11 cellular contexts compared by ENCODE assay signal in genomic region chr11:2077061-2077802, GRCh38.
DNase-seq lines count a peak whose midpoint lies in the region; ATAC-seq, FAIRE-seq and TF ChIP-seq lines count a peak whose summit lies in the region.
"Had no signal": no experiment of that assay in that cellular context is flagged by ENCODE, and none has a peak within 500 bp of the region (broad histone marks: within the 10 kb centered on the region; RNA-seq: fewer than 3 reads in every experiment).

No MANE protein-coding gene starts in this region.

- H3K9ac ChIP-seq in IMR-90 (ENCODE audit: low read depth, low read length), result no peak overlapping the region
- H3K9ac ChIP-seq in keratinocyte (ENCODE audit: control insufficient read depth, extremely low read depth, insufficient read depth, low read length), result peak overlapping the region; percentile 41

- no peaks in the 10 kb centered on the region for H3K79me2 ChIP-seq in keratinocyte (ENCODE audit: control insufficient read depth, insufficient read depth, low read length)

- no peak for TF ChIP-seq POLR2A in IMR-90 (IDR thresholded peaks at IDR 0.05; ENCODE audit: low read depth, low read length)

- peak; percentile 17 for DNase-seq in Ammon's horn (ENCODE audit: low spot score)
- DNase-seq in IMR-90, result peak; percentile 65
- peak in 1 of 2 donors; percentile 49 for DNase-seq in activated naive CD4-positive, alpha-beta T cell treated with anti-CD3 and anti-CD28 coated beads, Interleukin-2, amount 50 U/mL, for 72 hours (ENCODE audit: low spot score in 2 of 2)
- peak; percentile 50 for DNase-seq in keratinocyte (ENCODE audit: low read depth, low spot score)
- DNase-seq in DMS153 treated with DMSO at 0.1 percent for 48 hours (lab: John Stamatoyannopoulos, UW; ENCODE audit: unreplicated experiment), result no peak
- DNase-seq in NCI-H2196 (lab: John Stamatoyannopoulos, UW; ENCODE audit: unreplicated experiment), result no peak
- DNase-seq: GDM1, lower lobe of right lung had no signal

- H2BK15ac ChIP-seq in IMR-90 (ENCODE audit: low read depth, low read length), result 0 out of 3 replicates have a peak overlapping the region, but pooled peaks have one; percentile 70

- H3K9me3 ChIP-seq in IMR-90 (ENCODE audit: control insufficient read depth, insufficient read depth, low read length), result no peaks in the 10 kb centered on the region
- no peaks in the 10 kb centered on the region for H3K9me3 ChIP-seq in keratinocyte (ENCODE audit: control insufficient read depth, low read depth, low read length)
- H3K9me3 ChIP-seq: lower lobe of right lung had no signal

- peaks cover 4% of the 10 kb centered on the region; the same call in 1 of the 2 replicates for H3K27me3 ChIP-seq in IMR-90 (ENCODE audit: control insufficient read depth, insufficient read depth, low read length)
- H3K27me3 ChIP-seq in keratinocyte (ENCODE audit: control insufficient read depth, extremely low read depth, insufficient read depth, low read length), result peaks cover 5% of the 10 kb centered on the region

- no peak overlapping the region for H4K5ac ChIP-seq in IMR-90 (ENCODE audit: low read depth, low read length)

- no peak overlapping the region for H2AK9ac ChIP-seq in IMR-90 (replicated peaks; ENCODE audit: low read depth, low read length, poor library complexity)

- peak overlapping the region; percentile 79 for H2AK5ac ChIP-seq in IMR-90 (ENCODE audit: low read depth, low read length)

- FAIRE-seq in keratinocyte (lab: Jason Lieb, UNC), result peak; percentile 80

- H3K4ac ChIP-seq in IMR-90 (ENCODE audit: low read depth, low read length), result peak overlapping the region; percentile 83

- WGBS in IMR-90 (ENCODE audit: extremely low coverage in 2 of 2, insufficient read length in 1 of 2), 2 experiments, result no CpG with 5 or more reads among the region's 6 CpGs

- peak overlapping the region; percentile 55 for H2BK5ac ChIP-seq in IMR-90 (ENCODE audit: low read depth, low read length, poor library complexity, severe bottlenecking)

- H3K27ac ChIP-seq in IMR-90 (ENCODE audit: insufficient read depth, low read length), result no peak overlapping the region; the same call in 1 of the 2 replicates
- H3K27ac ChIP-seq in keratinocyte (ENCODE audit: control insufficient read depth, insufficient read depth, low read length), result peak overlapping the region; percentile 81
- H3K27ac ChIP-seq: lower lobe of right lung had no signal

- peak overlapping the region; percentile 48 for H4K91ac ChIP-seq in IMR-90 (ENCODE audit: insufficient read depth, low read depth, low read length)

- H3K4me1 ChIP-seq in IMR-90 (ENCODE audit: control insufficient read depth, insufficient read depth, low read length), result peaks cover 6% of the 10 kb centered on the region
- peaks cover 33% of the 10 kb centered on the region for H3K4me1 ChIP-seq in keratinocyte (ENCODE audit: control insufficient read depth, extremely low read depth, insufficient read depth, low read length)
- H3K4me1 ChIP-seq: lower lobe of right lung had no signal

- H3K9me1 ChIP-seq in IMR-90 (ENCODE audit: insufficient read depth, low read length) (peaks cover 12% of the 10 kb centered on the region), keratinocyte (ENCODE audit: control insufficient read depth, extremely low read depth, insufficient read depth, low read length) (no peaks in the 10 kb centered on the region)

- H3K4me3 Mint-ChIP-seq in stimulated activated memory B cell treated with anti-CD40 and anti-IgM and Interleukin-4, amounts not matched to agents 10 μg/mL and 1 μg/mL and 100 μg/mL, for 72 hours, result no peak overlapping the region

- peak overlapping the region; percentile 61 for H3K14ac ChIP-seq in IMR-90 (replicated peaks; ENCODE audit: low read depth, low read length)

- TF ChIP-seq CTCF in IMR-90 (conservative IDR thresholded peaks at IDR 0.05; ENCODE audit: low read depth, low read length) (no peak), keratinocyte (optimal IDR thresholded peaks at IDR 0.05 in 1 of 3, IDR thresholded peaks at IDR 0.05 in 1 of 3, conservative IDR thresholded peaks at IDR 0.05 in 1 of 3; ENCODE audit: extremely low read depth in 1 of 3, insufficient read depth in 2 of 3, low read length in 3 of 3) (no peak)

- TF ChIP-seq RAD21 in IMR-90 (IDR thresholded peaks at IDR 0.05; ENCODE audit: low read length), result no peak

- CTCF ChIA-PET in IMR-90 (lab: Yijun Ruan, JAX), result interaction anchor here (0.7 kb wide), 1 partner anchor 73 kb away, joined by 3 read pairs; no protein-coding TSS in a partner anchor

- peak overlapping the region; percentile 64 to 92 for H3K27ac Mint-ChIP-seq in activated naive CD4-positive, alpha-beta T cell treated with anti-CD3 and anti-CD28 coated beads, Interleukin-2, amount 50 U/mL, for 72 hours
- no peak overlapping the region for H3K27ac Mint-ChIP-seq in stimulated activated memory B cell treated with anti-CD40 and anti-IgM and Interleukin-4, amounts not matched to agents 10 μg/mL and 1 μg/mL and 100 μg/mL, for 72 hours

- H3K4me3 ChIP-seq in IMR-90 (ENCODE audit: insufficient read depth, low read depth, low read length) (no peak overlapping the region), keratinocyte (ENCODE audit: control insufficient read depth in 2 of 3, extremely low read depth in 1 of 3, insufficient read depth in 2 of 3, low read depth in 1 of 3, low read length in 3 of 3) (peak overlapping the region in 2 of 3 experiments; percentile 5 to 12)
- H3K4me3 ChIP-seq: lower lobe of right lung had no signal

- H3K9me3 Mint-ChIP-seq in activated naive CD4-positive, alpha-beta T cell treated with anti-CD3 and anti-CD28 coated beads, Interleukin-2, amount 50 U/mL, for 72 hours, result no peaks in the 10 kb centered on the region
- H3K9me3 Mint-ChIP-seq in stimulated activated memory B cell treated with anti-CD40 and anti-IgM and Interleukin-4, amounts not matched to agents 10 μg/mL and 1 μg/mL and 100 μg/mL, for 72 hours, result no peaks in the 10 kb centered on the region

- H2AFZ ChIP-seq in IMR-90 (replicated peaks; ENCODE audit: low read length, poor library complexity) (peak overlapping the region; percentile 57), keratinocyte (ENCODE audit: control insufficient read depth, low read length) (no peak overlapping the region)

- BruUV-seq in IMR-90 (replicated peaks; lab: Mats Ljungman, UMichigan), result no TSS peak

- H3K4me2 ChIP-seq in IMR-90 (ENCODE audit: low read depth, low read length), result peak overlapping the region; percentile 25; the same call in 1 of the 2 replicates
- peak overlapping the region; percentile 71 for H3K4me2 ChIP-seq in keratinocyte (ENCODE audit: control insufficient read depth, extremely low read depth, insufficient read depth, low read depth, low read length)

- H3K4me1 Mint-ChIP-seq in stimulated activated memory B cell treated with anti-CD40 and anti-IgM and Interleukin-4, amounts not matched to agents 10 μg/mL and 1 μg/mL and 100 μg/mL, for 72 hours, result no peaks in the 10 kb centered on the region

- peaks cover 30% of the 10 kb centered on the region for H3K27me3 Mint-ChIP-seq in stimulated activated memory B cell treated with anti-CD40 and anti-IgM and Interleukin-4, amounts not matched to agents 10 μg/mL and 1 μg/mL and 100 μg/mL, for 72 hours

- dilution Hi-C loops in IMR-90 (cut with HindIII; ENCODE audit: low sequenced_read_pairs, unreplicated experiment), result no loop called here
- dilution Hi-C loops in keratinocyte (cut with MboI; ENCODE audit: extremely low pct_ligation_motif_present, low sequenced_read_pairs), result no loop called here

- H3K56ac ChIP-seq in IMR-90 (ENCODE audit: extremely low read depth, insufficient read depth, low read length), result no peak overlapping the region; the same call in 1 of the 2 replicates

- intact Hi-C loops in IMR-90 (cut with micrococcal nuclease), result loop anchor here (5.0 kb wide), 1 partner anchor 45 kb away; no protein-coding TSS in a partner anchor

- POLR2A ChIA-PET in IMR-90 (lab: Charles Lee; ENCODE audit: unreplicated experiment), result no interaction called here

- H3K36me3 ChIP-seq in IMR-90 (ENCODE audit: control insufficient read depth, insufficient read depth, low read length), result no peaks in the 10 kb centered on the region
- no peaks in the 10 kb centered on the region for H3K36me3 ChIP-seq in keratinocyte (ENCODE audit: control insufficient read depth in 2 of 2, extremely low read depth in 1 of 2, insufficient read depth in 2 of 2, low read length in 2 of 2)
- H3K36me3 ChIP-seq: lower lobe of right lung had no signal

- in situ Hi-C loops in IMR-90 (cut with MboI; ENCODE audit: low sequenced_read_pairs), result no loop called here

- H3K18ac ChIP-seq in IMR-90 (ENCODE audit: low read depth, low read length), result peak overlapping the region; percentile 50; the same call in 1 of the 2 replicates

- ATAC-seq in IMR-90 (ENCODE audit: low read depth), result peak; percentile 91
- peak; percentile 92 to 94 for ATAC-seq in activated naive CD4-positive, alpha-beta T cell treated with anti-CD3 and anti-CD28 coated beads, Interleukin-2, amount 50 U/mL, for 72 hours
- ATAC-seq in stimulated activated memory B cell treated with anti-CD40 and anti-IgM and Interleukin-4, amounts not matched to agents 10 μg/mL and 1 μg/mL and 100 μg/mL, for 72 hours, result no peak
- ATAC-seq in HG02610 (IDR thresholded peaks at IDR 0.05; ENCODE audit: unreplicated experiment), result no peak
- ATAC-seq: lower lobe of right lung, Right ventricle myocardium inferior had no signal

- H3K36me3 Mint-ChIP-seq in activated naive CD4-positive, alpha-beta T cell treated with anti-CD3 and anti-CD28 coated beads, Interleukin-2, amount 50 U/mL, for 72 hours, result no peaks in the 10 kb centered on the region
- no peaks in the 10 kb centered on the region for H3K36me3 Mint-ChIP-seq in stimulated activated memory B cell treated with anti-CD40 and anti-IgM and Interleukin-4, amounts not matched to agents 10 μg/mL and 1 μg/mL and 100 μg/mL, for 72 hours

- H4K8ac ChIP-seq in IMR-90 (ENCODE audit: low read depth in 2 of 2, low read length in 2 of 2), result peak overlapping the region in 1 of 2 experiments; percentile 85; a peak in 2 of 4 replicates

- H4K20me1 ChIP-seq in IMR-90 (ENCODE audit: insufficient read depth, low read length) (no peaks in the 10 kb centered on the region), keratinocyte (ENCODE audit: control insufficient read depth, extremely low read depth, insufficient read depth, low read length) (no peaks in the 10 kb centered on the region)

- peak overlapping the region; percentile 81; the same call in 1 of the 2 replicates for H3K23ac ChIP-seq in IMR-90 (ENCODE audit: low read depth, low read length)

- H2BK120ac ChIP-seq in IMR-90 (ENCODE audit: low read depth, low read length), result peak overlapping the region; percentile 75

- no peaks in the 10 kb centered on the region for H3K79me1 ChIP-seq in IMR-90 (ENCODE audit: low read depth in 1 of 2, low read length in 2 of 2)

- H2BK20ac ChIP-seq in IMR-90 (ENCODE audit: low read depth, low read length), result peak overlapping the region; percentile 72

TF ChIP-seq in IMR-90, 13 proteins besides CTCF, POLR2A, EP300 and RAD21:
- TF ChIP-seq SMC3 (IDR thresholded peaks at IDR 0.05; ENCODE audit: low read depth, low read length), result no peak
- no peak for TF ChIP-seq BHLHE40 (IDR thresholded peaks at IDR 0.05; ENCODE audit: low read depth, low read length)
- no peak for TF ChIP-seq CEBPB (IDR thresholded peaks at IDR 0.05; ENCODE audit: low read depth, low read length)
- TF ChIP-seq FOS (IDR thresholded peaks at IDR 0.05; ENCODE audit: low read depth, low read length), result 0 out of 2 replicates have a peak, but pooled peaks have one; percentile 35

Comparison
In these comparisons a context has a peak if more than half of its experiments do, and no peak if none do; other contexts are left out.
1. DNase-seq: peak in Ammon's horn (single experiment), IMR-90 (single experiment) and keratinocyte (single experiment); none in DMS153 treated with DMSO at 0.1 percent for 48 hours (single experiment) and NCI-H2196 (single experiment).
2. ATAC-seq: peak in IMR-90 (single experiment) and activated naive CD4-positive, alpha-beta T cell treated with anti-CD3 and anti-CD28 coated beads, Interleukin-2, amount 50 U/mL, for 72 hours (2 of 2); none in stimulated activated memory B cell treated with anti-CD40 and anti-IgM and Interleukin-4, amounts not matched to agents 10 μg/mL and 1 μg/mL and 100 μg/mL, for 72 hours (single experiment) and HG02610 (single experiment).